ENCODE assay signal across 8 cellular contexts in genomic region chr22:37538590-37539357, GRCh38. TPM values are rescaled to one million over a fixed set of nuclear protein-coding genes. Genes with fewer than 3 reads are reported as not detected.
DNase-seq lines count a peak whose midpoint lies in the region; ATAC-seq and TF ChIP-seq lines count a peak whose summit lies in the region.

No MANE protein-coding gene starts in this region.

- peaks cover 2% of the 10 kb centered on the region for H3K4me1 ChIP-seq in NT2/D1 (ENCODE audit: insufficient read depth, insufficient read length)

- H3K4me1 Mint-ChIP-seq in CD14-positive monocyte (peaks cover 45% of the 10 kb centered on the region), mesothelial cell of epicardium (peaks cover 19% of the 10 kb centered on the region)
- peaks cover 22 to 27% of the 10 kb centered on the region in 2 donors for H3K4me1 Mint-ChIP-seq in effector memory CD8-positive, alpha-beta T cell (ENCODE audit: low read depth in 2 of 2)

- no peaks in the 10 kb centered on the region for H3K27me3 ChIP-seq in NT2/D1 (ENCODE audit: insufficient read depth, insufficient read length)

- H3K36me3 Mint-ChIP-seq in CD14-positive monocyte (no peaks in the 10 kb centered on the region), mesothelial cell of epicardium (no peaks in the 10 kb centered on the region)
- no peaks in the 10 kb centered on the region for H3K36me3 Mint-ChIP-seq in effector memory CD8-positive, alpha-beta T cell (ENCODE audit: insufficient read depth)

- intact Hi-C loops in CD14-positive monocyte (cut with micrococcal nuclease) = loop anchor here (1.0 to 5.0 kb wide), 5 partner anchors 28 to 324 kb away; no protein-coding TSS in a partner anchor

- H3K27ac Mint-ChIP-seq in CD14-positive monocyte (peak overlapping the region; percentile 62 to 86 (median 80)), mesothelial cell of epicardium (no peak overlapping the region)
- H3K27ac Mint-ChIP-seq in effector memory CD8-positive, alpha-beta T cell = peak overlapping the region; percentile 53 to 79

- H3K4me3 Mint-ChIP-seq in CD14-positive monocyte (peak overlapping the region; percentile 6 to 78), mesothelial cell of epicardium (no peak overlapping the region)
- H3K4me3 Mint-ChIP-seq in effector memory CD8-positive, alpha-beta T cell = peak overlapping the region; percentile 72 to 75

- H3K9me3 ChIP-seq in NT2/D1 (ENCODE audit: insufficient read depth, low read length) = no peaks in the 10 kb centered on the region

- H3K27me3 Mint-ChIP-seq in CD14-positive monocyte (ENCODE audit: low read depth in 3 of 3) (peaks cover 4 to 5% (median 4%) of the 10 kb centered on the region in 3 donors), mesothelial cell of epicardium (ENCODE audit: low read depth) (no peaks in the 10 kb centered on the region)
- H3K27me3 Mint-ChIP-seq in effector memory CD8-positive, alpha-beta T cell = peaks cover 24 to 46% of the 10 kb centered on the region in 2 donors

- H3K36me3 ChIP-seq in NT2/D1 (ENCODE audit: insufficient read depth, insufficient read length, low read length) = no peaks in the 10 kb centered on the region

- peak overlapping the region; percentile 12 for H3K4me3 ChIP-seq in NT2/D1 (ENCODE audit: insufficient read length, low read depth)

- peak; percentile 77 for ATAC-seq in GM19452 (IDR thresholded peaks at IDR 0.05; ENCODE audit: unreplicated experiment)
- peak; percentile 99 for ATAC-seq in effector memory CD8-positive, alpha-beta T cell (replicated peaks)

- no peak overlapping the region for H3K9ac ChIP-seq in NT2/D1 (ENCODE audit: insufficient read length, low read depth)

- H3K9me3 Mint-ChIP-seq in CD14-positive monocyte (peaks cover 0 to 2% (median 0%) of the 10 kb centered on the region in 7 donors), mesothelial cell of epicardium (no peaks in the 10 kb centered on the region)
- H3K9me3 Mint-ChIP-seq in effector memory CD8-positive, alpha-beta T cell = no peaks in the 10 kb centered on the region

- TF ChIP-seq CTCF in CD14-positive monocyte (IDR thresholded peaks at IDR 0.05) (peak; percentile 96), mesothelial cell of epicardium (IDR thresholded peaks at IDR 0.05; ENCODE audit: unreplicated experiment) (peak; percentile 73)

- DNase-seq in CD14-positive monocyte (ENCODE audit: low spot score) (peak; percentile 92), HS-5 (ENCODE audit: low read depth) (peak; percentile 66), NT2/D1 (ENCODE audit: low read depth, low spot score) (peak; percentile 83), mesothelial cell of epicardium (ENCODE audit: low spot score in 2 of 2, unreplicated experiment in 2 of 2) (peak; percentile 89 to 92)
- DNase-seq in activated CD8-positive, alpha-beta memory T cell treated with anti-CD3 and anti-CD28 coated beads for 4 hours (ENCODE audit: low read depth in 2 of 2) = peak; percentile 74 to 76
- DNase-seq in effector memory CD8-positive, alpha-beta T cell = peak; percentile 83 to 88 (median 87)
- DNase-seq in stimulated activated CD8-positive, alpha-beta memory T cell treated with anti-CD3 and anti-CD28 coated beads, Interleukin-15, amount 100 ng/mL, for 48 hours (ENCODE audit: low read depth in 2 of 2) = peak; percentile 82 to 84

RNA-seq across cellular contexts. Expression of gene CARD10, which starts 19.6 kb away (rescaled TPM):
- polyA plus RNA-seq in CD14-positive monocyte = not detected
- 12.2 to 13.6 TPM (median 13.1 TPM) in 3 replicates for total RNA-seq in mesothelial cell of epicardium

RNA-seq across cellular contexts. Expression of gene CDC42EP1, which starts 21.5 kb away (rescaled TPM):
- 1 to 10 TPM; 5.9 to 8.5 TPM for polyA plus RNA-seq in CD14-positive monocyte
- 38.5 to 39.1 TPM (median 38.8 TPM) in 3 replicates for total RNA-seq in mesothelial cell of epicardium

RNA-seq across cellular contexts. Expression of gene LGALS2, which starts 41.1 kb away (rescaled TPM):
- 100 to 1,000 TPM; 654 to 878 TPM for polyA plus RNA-seq in CD14-positive monocyte
- total RNA-seq in mesothelial cell of epicardium = 0.43 to 0.64 TPM (median 0.54 TPM) in 3 replicates

RNA-seq across cellular contexts. Expression of gene MFNG, which starts 52.6 kb away (rescaled TPM):
- polyA plus RNA-seq in CD14-positive monocyte = 100 to 1,000 TPM; 181 to 196 TPM
- 0.83 to 0.97 TPM (median 0.91 TPM) in 3 replicates for total RNA-seq in mesothelial cell of epicardium

Comparison
In these comparisons a context has a peak if more than half of its experiments do, and no peak if none do; other contexts are left out.
1. Peak in every context shown above with its lines: DNase-seq, ATAC-seq and H3K4me3 ChIP-seq.